ENCODE assay signal across 8 cellular contexts in genomic region chr2:27118525-27119329, GRCh38. TPM values are rescaled to one million over a fixed set of nuclear protein-coding genes. Genes with fewer than 3 reads are reported as not detected.
DNase-seq lines count a peak whose midpoint lies in the region; ATAC-seq, FAIRE-seq and TF ChIP-seq lines count a peak whose summit lies in the region.

Gene CGREF1 (minus strand): TSS chr2:27119128. CDS start chr2:27104366, 14,762 bp downstream.

- no peaks in the 10 kb centered on the region for H3K79me1 ChIP-seq in H1 (ENCODE audit: low read depth, low read length)

- H3K4me1 ChIP-seq in H1 (replicated peaks in 1 of 4; ENCODE audit: control insufficient read depth in 3 of 4, insufficient read depth in 4 of 4, low read length in 3 of 4): peaks cover 0 to 16% (median 10%) of the 10 kb centered on the region in 4 experiments; a peak in 5 of 7 replicates

- no peak for TF ChIP-seq POLR2A in H1 (IDR thresholded peaks at IDR 0.05; ENCODE audit: control extremely low read depth in 1 of 2, low read depth in 2 of 2, low read length in 2 of 2)

- H2AK5ac ChIP-seq in H1 (ENCODE audit: low read depth, low read length): peak within 1 kb of the TSS; percentile 92

- H3K36me3 ChIP-seq in H1 (ENCODE audit: control insufficient read depth in 2 of 4, insufficient read depth in 4 of 4, low read length in 3 of 4): no peaks in the 10 kb centered on the region

- peak within 1 kb of the TSS; percentile 46 for H2BK15ac ChIP-seq in H1 (ENCODE audit: low read length)

- H2AFZ ChIP-seq in H1 (ENCODE audit: low read length): peak within 1 kb of the TSS; percentile 86; the same call in 1 of the 2 replicates

- no peak for FAIRE-seq in H1 (lab: Jason Lieb, UNC)

- peaks cover 11 to 19% of the 10 kb centered on the region in 2 donors for H3K4me1 Mint-ChIP-seq in natural killer cell treated with Interleukin-12 subunit alpha and Interleukin-12 subunit beta and Interleukin-15 and Interleukin-18, amount 100 ng/mL, for 72 hours (ENCODE audit: low read depth in 2 of 2)

- CTCF ChIA-PET in RWPE1 (lab: Yijun Ruan, JAX): interaction anchor here (0.6 to 1.0 kb wide), 3 partner anchors 37 to 185 kb away, joined by 4 to 5 read pairs (median 4); no protein-coding TSS in a partner anchor
- CTCF ChIA-PET in H1 (lab: Charles Lee; ENCODE audit: partially characterized antibody): interaction anchor here (0.7 to 1.9 kb wide), 6 partner anchors 13 to 51 kb away, joined by 3 to 6 read pairs (median 4); no protein-coding TSS in a partner anchor

- no peaks in the 10 kb centered on the region for H3K36me3 Mint-ChIP-seq in natural killer cell treated with Interleukin-12 subunit alpha and Interleukin-12 subunit beta and Interleukin-15 and Interleukin-18, amount 100 ng/mL, for 72 hours

- H3K9me3 Mint-ChIP-seq in natural killer cell treated with Interleukin-12 subunit alpha and Interleukin-12 subunit beta and Interleukin-15 and Interleukin-18, amount 100 ng/mL, for 72 hours: no peaks in the 10 kb centered on the region

- H3K23ac ChIP-seq in H1 (ENCODE audit: insufficient read length): peak within 1 kb of the TSS; percentile 59

- no peak within 1 kb of the TSS for H3K27ac Mint-ChIP-seq in natural killer cell treated with Interleukin-12 subunit alpha and Interleukin-12 subunit beta and Interleukin-15 and Interleukin-18, amount 100 ng/mL, for 72 hours

- peak within 1 kb of the TSS; percentile 62 for H4K5ac ChIP-seq in H1 (ENCODE audit: insufficient read length, low read depth, low read length)

- peaks cover 12% of the 10 kb centered on the region for H3K23me2 ChIP-seq in H1 (ENCODE audit: low read depth, low read length)

- no peak within 1 kb of the TSS; the same call in 1 of the 2 replicates for H2BK5ac ChIP-seq in H1 (ENCODE audit: low read depth, low read length)

- H3K14ac ChIP-seq in H1 (ENCODE audit: insufficient read length): no peak within 1 kb of the TSS

- no peaks in the 10 kb centered on the region for H4K20me1 ChIP-seq in H1 (replicated peaks in 1 of 2; ENCODE audit: control insufficient read depth in 1 of 2, insufficient read depth in 2 of 2, low read length in 2 of 2)

- H3K56ac ChIP-seq in H1 (replicated peaks; ENCODE audit: insufficient read length, low read depth, low read length): peak within 1 kb of the TSS; percentile 10

- peak within 1 kb of the TSS; percentile 9 to 64 (median 43) for H3K9ac ChIP-seq in H1 (replicated peaks in 1 of 4; ENCODE audit: extremely low read depth in 1 of 4, low read depth in 3 of 4, low read length in 3 of 4)

- DNase-seq in NCI-H82 (lab: John Stamatoyannopoulos, UW) (peak; percentile 63), NCI-H82 treated with DMSO at 0.1 percent for 48 hours (lab: John Stamatoyannopoulos, UW; ENCODE audit: unreplicated experiment) (no peak), RWPE1 (ENCODE audit: low spot score) (peak; percentile 25), H1 (ENCODE audit: low read depth in 1 of 2, low spot score in 2 of 2) (peak in 1 of 2 experiments; percentile 71), pons (ENCODE audit: low spot score) (no peak)
- DNase-seq in natural killer cell treated with Interleukin-12 subunit alpha and Interleukin-12 subunit beta and Interleukin-15 and Interleukin-18, amount 100 ng/mL, for 72 hours (ENCODE audit: low spot score): peak; percentile 54
- DNase-seq in effector CD8-positive, alpha-beta T cell (lab: John Stamatoyannopoulos, UW): no peak

- no peak within 1 kb of the TSS for H2BK120ac ChIP-seq in H1 (replicated peaks; ENCODE audit: low read depth, low read length)

- TF ChIP-seq EP300 in H1 (IDR thresholded peaks at IDR 0.05; ENCODE audit: borderline replicate concordance in 1 of 2, low read depth in 2 of 2, low read length in 2 of 2): no peak

- H3K4me3 ChIP-seq in H1 (ENCODE audit: extremely low read depth in 1 of 4, insufficient read depth in 2 of 4, low read depth in 3 of 4, low read length in 4 of 4): peak within 1 kb of the TSS; percentile 40 to 68 (median 52)

- peak within 1 kb of the TSS; percentile 18; the same call in 1 of the 2 replicates for H2BK20ac ChIP-seq in H1 (ENCODE audit: low read length)

- peak within 1 kb of the TSS; percentile 50 for H3K4me3 Mint-ChIP-seq in natural killer cell treated with Interleukin-12 subunit alpha and Interleukin-12 subunit beta and Interleukin-15 and Interleukin-18, amount 100 ng/mL, for 72 hours

- H3K27me3 Mint-ChIP-seq in natural killer cell treated with Interleukin-12 subunit alpha and Interleukin-12 subunit beta and Interleukin-15 and Interleukin-18, amount 100 ng/mL, for 72 hours: peaks cover 19 to 22% of the 10 kb centered on the region in 2 donors

- peak within 1 kb of the TSS; percentile 80; the same call in 1 of the 2 replicates for H2BK12ac ChIP-seq in H1 (ENCODE audit: low read depth, low read length)

- TF ChIP-seq RAD21 in H1 (IDR thresholded peaks at IDR 0.05 in 1 of 2, conservative IDR thresholded peaks at IDR 0.05 in 1 of 2; ENCODE audit: low read depth in 2 of 2, low read length in 2 of 2): no peak

- no peak within 1 kb of the TSS for H3K27ac ChIP-seq in RWPE1
- H3K27ac ChIP-seq in H1 (ENCODE audit: low read depth, low read length): no peak within 1 kb of the TSS

- no peak for ATAC-seq in natural killer cell treated with Interleukin-12 subunit alpha and Interleukin-12 subunit beta and Interleukin-15 and Interleukin-18, amount 100 ng/mL, for 72 hours
- ATAC-seq in HG02610 (IDR thresholded peaks at IDR 0.05; ENCODE audit: unreplicated experiment): no peak

- peak within 1 kb of the TSS; percentile 51; the same call in 1 of the 2 replicates for H3K18ac ChIP-seq in H1 (ENCODE audit: extremely low read depth, low read length)

- H4K91ac ChIP-seq in H1 (replicated peaks; ENCODE audit: insufficient read length, low read length): peak within 1 kb of the TSS; percentile 98

- no peaks in the 10 kb centered on the region for H3K79me2 ChIP-seq in H1 (ENCODE audit: control insufficient read depth in 1 of 2, insufficient read depth in 2 of 2, low read length in 2 of 2)

- POLR2A ChIA-PET in RWPE1 (lab: Yijun Ruan, JAX; ENCODE audit: low non-redundant PET) (no interaction called here), H1 (lab: Charles Lee; ENCODE audit: partially characterized antibody) (interaction anchor here (0.6 to 1.5 kb wide), 6 partner anchors 8 to 64 kb away, joined by 3 to 5 read pairs (median 4); partner anchors contain the start of gene PREB)

- H3K9me3 ChIP-seq in H1 (ENCODE audit: insufficient read depth in 2 of 2, low read depth in 1 of 2, low read length in 1 of 2): no peaks in the 10 kb centered on the region

- no peak within 1 kb of the TSS for H3K4ac ChIP-seq in H1 (replicated peaks; ENCODE audit: insufficient read length, low read depth, low read length)

- WGBS in H1 (ENCODE audit: extremely low coverage in 1 of 2, insufficient coverage in 1 of 2, insufficient read length in 1 of 2, insufficient replicate concordance in 2 of 2, low coverage in 1 of 2, low lambda C conversion rate in 2 of 2, missing lambda C conversion rate in 1 of 2), 2 experiments: 22% methylated on average over 34 of the region's 84 CpGs; no CpG with 5 or more reads in 1 of the 2 experiments

- peak within 1 kb of the TSS; percentile 88 for H4K8ac ChIP-seq in H1 (ENCODE audit: extremely low read depth, insufficient read depth, low read length)

- no peak for TF ChIP-seq CTCF in RWPE1 (conservative IDR thresholded peaks at IDR 0.05; ENCODE audit: low read depth)
- no peak for TF ChIP-seq CTCF in H1 (IDR thresholded peaks at IDR 0.05; ENCODE audit: control extremely low read depth in 1 of 3, insufficient read depth in 1 of 3, low read depth in 1 of 3, low read length in 3 of 3)

- H3K4me2 ChIP-seq in H1 (ENCODE audit: insufficient read depth in 1 of 2, low read depth in 2 of 2, low read length in 2 of 2): peak within 1 kb of the TSS; percentile 94 to 98

- peaks cover 8 to 59% (median 44%) of the 10 kb centered on the region in 4 experiments for H3K27me3 ChIP-seq in H1 (replicated peaks in 1 of 4; ENCODE audit: control insufficient read depth in 3 of 4, extremely low read depth in 1 of 4, insufficient read depth in 3 of 4, low read length in 3 of 4)

TF ChIP-seq in H1, 55 proteins besides CTCF, POLR2A, EP300 and RAD21 (continues in another document):
- TF ChIP-seq CHD1 (IDR thresholded peaks at IDR 0.05; ENCODE audit: low read depth, low read length) (no peak), NRF1 (IDR thresholded peaks at IDR 0.05; ENCODE audit: low read depth, low read length) (peak; percentile 35; the same call in 1 of the 2 replicates), KDM4A (IDR thresholded peaks at IDR 0.05; ENCODE audit: low read depth, low read length, severe bottlenecking) (peak; percentile 98), TAF1 (IDR thresholded peaks at IDR 0.05; ENCODE audit: low read depth, low read length) (0 out of 2 replicates have a peak, but pooled peaks have one; percentile 34), TAF7 (optimal IDR thresholded peaks at IDR 0.05; ENCODE audit: borderline replicate concordance, low read depth, low read length) (no peak), CHD2 (IDR thresholded peaks at IDR 0.05; ENCODE audit: low read length) (no peak), TEAD4 (IDR thresholded peaks at IDR 0.05; ENCODE audit: low read depth, low read length) (0 out of 2 replicates have a peak, but pooled peaks have one; percentile 11), SIRT6 (IDR thresholded peaks at IDR 0.05; ENCODE audit: low read length) (no peak), SIN3A (conservative IDR thresholded peaks at IDR 0.05 in 1 of 2, IDR thresholded peaks at IDR 0.05 in 1 of 2; ENCODE audit: low read depth in 1 of 2, low read length in 2 of 2) (no peak), SUZ12 (IDR thresholded peaks at IDR 0.05; ENCODE audit: low read length) (peak; percentile 69), BCL11A (IDR thresholded peaks at IDR 0.05; ENCODE audit: low read depth in 2 of 2, low read length in 2 of 2) (no peak), TBP (IDR thresholded peaks at IDR 0.05; ENCODE audit: low read depth, low read length) (no peak)

RNA-seq across cellular contexts. Expression of gene CGREF1, which starts in this region (rescaled TPM):
- 3.4 and 3.5 TPM in 2 replicates for total RNA-seq in H1 (2021; fragmentation: NEBNext Ultra II Directional; extraction: Animal tissue kit (Norgen Biotek cat#: 25700))
- polyA plus RNA-seq in H1 (2011; rRNA removed): 2.5 and 3.7 TPM in 2 replicates
- 3.6 TPM for polyA plus RNA-seq in H1 (2011; cell fraction: cytosol; rRNA removed)
- 4.3 TPM for polyA plus RNA-seq in H1 (2011; cell fraction: nucleus; rRNA removed)
- polyA plus RNA-seq in H1 (2012, experiment 1 of 2): 2.3 to 4.1 TPM (median 3.1 TPM) in 4 replicates
- polyA plus RNA-seq in H1 (2012, experiment 2 of 2): 1.6 TPM
- polyA plus RNA-seq in H1 (2013, experiment 1 of 2): 6.9 TPM
- 7.4 TPM for polyA plus RNA-seq in H1 (2013, experiment 2 of 2)
- polyA minus RNA-seq in H1 (2011; rRNA and poly(A)+ RNA removed): 2.1 and 2.7 TPM in 2 replicates
- 2.7 TPM for polyA minus RNA-seq in H1 (2011; cell fraction: cytosol; rRNA and poly(A)+ RNA removed)
- 1.00 TPM for polyA minus RNA-seq in H1 (2011; cell fraction: nucleus; rRNA and poly(A)+ RNA removed)
- total RNA-seq in natural killer cell treated with Interleukin-12 subunit alpha and Interleukin-12 subunit beta and Interleukin-15 and Interleukin-18, amount 100 ng/mL, for 72 hours: 1 to 10 TPM in 1 of 2 donors, under 1 TPM in 1; 0.36 to 1.4 TPM

Comparison
In these comparisons a context has a peak if more than half of its experiments do, and no peak if none do; other contexts are left out.
1. DNase-seq: peak in NCI-H82 (single experiment), RWPE1 (single experiment) and natural killer cell treated with Interleukin-12 subunit alpha and Interleukin-12 subunit beta and Interleukin-15 and Interleukin-18, amount 100 ng/mL, for 72 hours (single experiment); none in NCI-H82 treated with DMSO at 0.1 percent for 48 hours (single experiment), effector CD8-positive, alpha-beta T cell (single experiment) and pons (single experiment).